In the genomic region with DNA sequence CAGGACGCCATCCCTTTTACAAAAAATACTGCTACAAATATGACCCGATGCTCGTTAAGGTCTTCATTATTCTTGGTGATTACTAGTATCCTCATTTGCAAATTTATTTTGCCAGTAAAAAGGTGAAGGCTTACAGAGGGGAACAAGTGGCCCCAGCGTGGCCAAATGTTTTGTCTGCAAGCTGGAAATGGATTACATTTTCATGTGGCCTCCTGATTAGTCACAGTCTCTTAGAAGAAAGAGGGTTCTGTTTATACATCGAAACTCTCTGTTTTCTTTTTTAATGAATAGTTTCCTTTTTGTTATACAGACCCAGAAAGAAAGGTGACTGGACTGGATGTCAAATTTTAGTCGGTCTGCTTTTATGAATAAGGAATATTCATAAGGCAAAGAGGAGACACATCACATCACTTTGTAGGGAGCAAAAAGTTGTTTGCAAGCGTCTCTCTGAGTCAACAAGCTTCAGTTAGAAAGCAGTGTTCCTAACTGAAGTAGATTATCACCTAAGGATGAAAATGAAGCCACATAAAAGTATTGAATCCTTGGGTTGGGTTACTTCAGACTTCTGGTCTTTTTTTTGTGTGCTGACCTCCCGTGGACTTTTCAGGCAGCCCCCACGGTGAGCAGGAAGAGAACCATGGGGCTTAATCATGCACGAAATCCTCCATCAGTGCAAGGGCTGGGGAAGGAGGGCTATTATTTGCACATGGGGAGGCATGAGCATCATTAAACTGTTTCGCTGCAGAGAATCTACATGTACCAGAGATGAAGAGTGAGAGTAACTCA, we compare ENCODE assay signal across 14 cellular contexts.
A peak's percentile ranks its signal among the peaks of the same experiment; 100 is the strongest.
DNase-seq lines count a peak whose midpoint lies in the region; ATAC-seq and TF ChIP-seq lines count a peak whose summit lies in the region.
"Had no signal": no experiment of that assay in that cellular context is flagged by ENCODE, and none has a peak within 500 bp of the region (broad histone marks: within the 10 kb centered on the region; RNA-seq: fewer than 3 reads in every experiment).

No MANE protein-coding gene starts in this region.

- H3K79me2 ChIP-seq in smooth muscle cell (ENCODE audit: low read depth), result no peaks in the 10 kb centered on the region

- DNase-seq in IMR-90 (peak; percentile 41), astrocyte of the hippocampus (ENCODE audit: low read depth, low spot score) (peak; percentile 22), left kidney (ENCODE audit: low read depth, low spot score) (peak; percentile 47), smooth muscle cell (lab: John Stamatoyannopoulos, UW; ENCODE audit: unreplicated experiment) (no peak), NCI-H2029 treated with DMSO at 0.1 percent for 48 hours (lab: John Stamatoyannopoulos, UW) (no peak), activated T-cell treated with anti-CD3 and anti-CD28 coated beads for 4 hours (no peak), cerebellar cortex (ENCODE audit: low spot score) (no peak)
- DNase-seq: NCI-H1092, NCI-H1694, NCI-H446, SHP77 had no signal

- H3K4me3 ChIP-seq in IMR-90 (ENCODE audit: insufficient read depth, low read depth, low read length) (no peak overlapping the region), smooth muscle cell (no peak overlapping the region)
- H3K4me3 ChIP-seq: BLaER1, HAP-1, K562 had no signal

- no peak overlapping the region for H2BK15ac ChIP-seq in IMR-90 (ENCODE audit: low read depth, low read length)

- intact Hi-C loops in IMR-90 (cut with micrococcal nuclease), result no loop called here

- ATAC-seq in IMR-90 (ENCODE audit: low read depth), result peak; percentile 37
- ATAC-seq: K562 had no signal

- no TSS peak for BruUV-seq in IMR-90 (replicated peaks; lab: Mats Ljungman, UMichigan)

- CTCF ChIA-PET in IMR-90 (lab: Yijun Ruan, JAX), result interaction anchor here (0.6 kb wide), 1 partner anchor 52 kb away, joined by 5 read pairs; no protein-coding TSS in a partner anchor

- H3K4ac ChIP-seq in IMR-90 (ENCODE audit: low read depth, low read length), result no peak overlapping the region

- no peak for TF ChIP-seq CTCF in IMR-90 (conservative IDR thresholded peaks at IDR 0.05; ENCODE audit: low read depth, low read length)
- TF ChIP-seq CTCF in smooth muscle cell (IDR thresholded peaks at IDR 0.05; ENCODE audit: borderline replicate concordance, insufficient read depth, poor library complexity, severe bottlenecking), result no peak

- H3K18ac ChIP-seq in IMR-90 (ENCODE audit: low read depth, low read length), result peak overlapping the region; percentile 41; the same call in 1 of the 2 replicates

- WGBS in IMR-90 (ENCODE audit: extremely low coverage in 2 of 2, insufficient read length in 1 of 2), 2 experiments, result no CpG with 5 or more reads among the region's 11 CpGs
- 41% methylated on average over 11 of the region's 11 CpGs for WGBS in smooth muscle cell (ENCODE audit: low lambda C conversion rate)

- H4K5ac ChIP-seq in IMR-90 (ENCODE audit: low read depth, low read length), result 0 out of 2 replicates have a peak overlapping the region, but pooled peaks have one; percentile 12

- no peak overlapping the region for H2AK5ac ChIP-seq in IMR-90 (ENCODE audit: low read depth, low read length)

- H2BK120ac ChIP-seq in IMR-90 (ENCODE audit: low read depth, low read length), result peak overlapping the region; percentile 35; the same call in 1 of the 2 replicates

- H3K9ac ChIP-seq in IMR-90 (ENCODE audit: low read depth, low read length) (no peak overlapping the region), smooth muscle cell (ENCODE audit: low read depth) (no peak overlapping the region)
- H3K9ac ChIP-seq: BLaER1 had no signal

- H4K20me1 ChIP-seq in IMR-90 (ENCODE audit: insufficient read depth, low read length) (no peaks in the 10 kb centered on the region), smooth muscle cell (ENCODE audit: low read depth) (no peaks in the 10 kb centered on the region)
- H4K20me1 ChIP-seq: BLaER1 had no signal

- H2BK5ac ChIP-seq in IMR-90 (ENCODE audit: low read depth, low read length, poor library complexity, severe bottlenecking), result peak overlapping the region; percentile 41

- H4K91ac ChIP-seq in IMR-90 (ENCODE audit: insufficient read depth, low read depth, low read length), result no peak overlapping the region

- H3K23ac ChIP-seq in IMR-90 (ENCODE audit: low read depth, low read length), result no peak overlapping the region

- H3K27ac ChIP-seq in IMR-90 (ENCODE audit: insufficient read depth, low read length) (no peak overlapping the region), smooth muscle cell (ENCODE audit: low read depth) (peak overlapping the region; percentile 71)
- H3K27ac ChIP-seq: BLaER1 had no signal

- H3K27me3 ChIP-seq in IMR-90 (ENCODE audit: control insufficient read depth, insufficient read depth, low read length) (no peaks in the 10 kb centered on the region), smooth muscle cell (ENCODE audit: low read depth) (no peaks in the 10 kb centered on the region)
- H3K27me3 ChIP-seq: BLaER1 had no signal

- H3K36me3 ChIP-seq in IMR-90 (ENCODE audit: control insufficient read depth, insufficient read depth, low read length) (no peaks in the 10 kb centered on the region), smooth muscle cell (ENCODE audit: low read depth) (no peaks in the 10 kb centered on the region)
- H3K36me3 ChIP-seq: BLaER1, HAP-1 had no signal

- peaks cover 3% of the 10 kb centered on the region for H3F3A ChIP-seq in smooth muscle cell (ENCODE audit: low read depth)

- H3K9me3 ChIP-seq in IMR-90 (ENCODE audit: control insufficient read depth, insufficient read depth, low read length), result peaks cover 2% of the 10 kb centered on the region; the same call in 1 of the 2 replicates
- H3K9me3 ChIP-seq in smooth muscle cell (replicated peaks; ENCODE audit: low read depth), result no peaks in the 10 kb centered on the region
- H3K9me3 ChIP-seq: HAP-1 had no signal

- no peak for TF ChIP-seq RAD21 in IMR-90 (IDR thresholded peaks at IDR 0.05; ENCODE audit: low read length)

- no peak for TF ChIP-seq POLR2A in IMR-90 (IDR thresholded peaks at IDR 0.05; ENCODE audit: low read depth, low read length)

- dilution Hi-C loops in IMR-90 (cut with HindIII; ENCODE audit: low sequenced_read_pairs, unreplicated experiment), result no loop called here

- peak overlapping the region; percentile 50; the same call in 1 of the 2 replicates for H3K4me2 ChIP-seq in IMR-90 (ENCODE audit: low read depth, low read length)
- H3K4me2 ChIP-seq in smooth muscle cell, result peak overlapping the region; percentile 68
- H3K4me2 ChIP-seq: BLaER1 had no signal

- peak overlapping the region in 1 of 2 experiments; percentile 5; a peak in 2 of 4 replicates for H4K8ac ChIP-seq in IMR-90 (ENCODE audit: low read depth in 2 of 2, low read length in 2 of 2)

- H3K14ac ChIP-seq in IMR-90 (replicated peaks; ENCODE audit: low read depth, low read length), result no peak overlapping the region

- no peaks in the 10 kb centered on the region for H3K9me1 ChIP-seq in IMR-90 (ENCODE audit: insufficient read depth, low read length)

- no peak overlapping the region for H2AK9ac ChIP-seq in IMR-90 (replicated peaks; ENCODE audit: low read depth, low read length, poor library complexity)

- peak overlapping the region; percentile 3; the same call in 1 of the 2 replicates for H2BK20ac ChIP-seq in IMR-90 (ENCODE audit: low read depth, low read length)

- in situ Hi-C loops in IMR-90 (cut with MboI; ENCODE audit: low sequenced_read_pairs), result no loop called here

- H3K56ac ChIP-seq in IMR-90 (ENCODE audit: extremely low read depth, insufficient read depth, low read length), result no peak overlapping the region; the same call in 1 of the 2 replicates

- no peak overlapping the region for H2AFZ ChIP-seq in IMR-90 (replicated peaks; ENCODE audit: low read length, poor library complexity)
- peak overlapping the region; percentile 84 for H2AFZ ChIP-seq in smooth muscle cell (ENCODE audit: low read depth)

- H3K4me1 ChIP-seq in IMR-90 (ENCODE audit: control insufficient read depth, insufficient read depth, low read length) (peaks cover 1% of the 10 kb centered on the region; the same call in 1 of the 2 replicates), smooth muscle cell (ENCODE audit: low read depth) (peaks cover 19% of the 10 kb centered on the region)
- H3K4me1 ChIP-seq: BLaER1, HAP-1 had no signal

- POLR2A ChIA-PET in IMR-90 (lab: Charles Lee; ENCODE audit: unreplicated experiment), result interaction anchor here (0.6 kb wide), 2 partner anchors 42 to 322 kb away, joined by 5 to 6 read pairs; no protein-coding TSS in a partner anchor

- H3K79me1 ChIP-seq in IMR-90 (ENCODE audit: low read depth in 1 of 2, low read length in 2 of 2), result no peaks in the 10 kb centered on the region

TF ChIP-seq in IMR-90, 13 proteins besides CTCF, POLR2A, EP300 and RAD21 (continues in another document):
- TF ChIP-seq, protein P1, sequence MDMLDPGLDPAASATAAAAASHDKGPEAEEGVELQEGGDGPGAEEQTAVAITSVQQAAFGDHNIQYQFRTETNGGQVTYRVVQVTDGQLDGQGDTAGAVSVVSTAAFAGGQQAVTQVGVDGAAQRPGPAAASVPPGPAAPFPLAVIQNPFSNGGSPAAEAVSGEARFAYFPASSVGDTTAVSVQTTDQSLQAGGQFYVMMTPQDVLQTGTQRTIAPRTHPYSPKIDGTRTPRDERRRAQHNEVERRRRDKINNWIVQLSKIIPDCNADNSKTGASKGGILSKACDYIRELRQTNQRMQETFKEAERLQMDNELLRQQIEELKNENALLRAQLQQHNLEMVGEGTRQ (IDR thresholded peaks at IDR 0.05; ENCODE audit: low read depth, low read length), result no peak
- TF ChIP-seq RFX5 (IDR thresholded peaks at IDR 0.05; ENCODE audit: low read depth, low read length), result no peak
- TF ChIP-seq BHLHE40 (IDR thresholded peaks at IDR 0.05; ENCODE audit: low read depth, low read length), result no peak
- no peak for TF ChIP-seq CHD1 (IDR thresholded peaks at IDR 0.05; ENCODE audit: low read depth, low read length)
- TF ChIP-seq FOS (IDR thresholded peaks at IDR 0.05; ENCODE audit: low read depth, low read length), result no peak
- TF ChIP-seq MXI1 (IDR thresholded peaks at IDR 0.05; ENCODE audit: borderline replicate concordance, low read depth, low read length), result no peak
- no peak for TF ChIP-seq SMC3 (IDR thresholded peaks at IDR 0.05; ENCODE audit: low read depth, low read length)
- TF ChIP-seq NFE2L2 (IDR thresholded peaks at IDR 0.05; ENCODE audit: low read depth, low read length), result no peak
- no peak for TF ChIP-seq MAZ (IDR thresholded peaks at IDR 0.05; ENCODE audit: borderline replicate concordance, low read depth, low read length)
- TF ChIP-seq RCOR1 (IDR thresholded peaks at IDR 0.05; ENCODE audit: insufficient replicate concordance, low read length), result no peak
- no peak for TF ChIP-seq CEBPB (IDR thresholded peaks at IDR 0.05; ENCODE audit: low read depth, low read length)
- TF ChIP-seq MAFK (IDR thresholded peaks at IDR 0.05; ENCODE audit: low read depth, low read length), result no peak

Comparison
In these comparisons a context has a peak if more than half of its experiments do, and no peak if none do; other contexts are left out.
1. DNase-seq: peak in IMR-90 (single experiment), astrocyte of the hippocampus (single experiment) and left kidney (single experiment); none in smooth muscle cell (single experiment), NCI-H2029 treated with DMSO at 0.1 percent for 48 hours (single experiment), activated T-cell treated with anti-CD3 and anti-CD28 coated beads for 4 hours (single experiment) and cerebellar cortex (single experiment).